8 cellular contexts compared by ENCODE assay signal in genomic region chr9:78297672-78297961, GRCh38. TPM values are rescaled to one million over a fixed set of nuclear protein-coding genes. Genes with fewer than 3 reads are reported as not detected.
DNase-seq lines count a peak whose midpoint lies in the region; ATAC-seq and TF ChIP-seq lines count a peak whose summit lies in the region.

No MANE protein-coding gene starts in this region.

- no peak for TF ChIP-seq POLR2A in esophagus squamous epithelium (IDR thresholded peaks at IDR 0.05)

- H3K27me3 Mint-ChIP-seq in activated naive CD4-positive, alpha-beta T cell treated with anti-CD3 and anti-CD28 coated beads, Interleukin-2, amount 50 U/mL, for 24 hours, result no peaks in the 10 kb centered on the region

- DNase-seq in activated naive CD4-positive, alpha-beta T cell treated with Interleukin-2 at 50 U/mL for 16 hours, result no peak
- DNase-seq in RWPE1 (ENCODE audit: low spot score) (no peak), esophagus squamous epithelium (lab: John Stamatoyannopoulos, UW) (no peak), GM13977 (ENCODE audit: low spot score) (no peak), DMS53 (lab: John Stamatoyannopoulos, UW) (no peak)

- WGBS in esophagus squamous epithelium, 2 donors, result 0 to 2% methylated on average over 9 to 10 of the region's 10 CpGs

- in situ Hi-C loops in GM13977 (cut with MboI; ENCODE audit: low pct_unique_long_range_greater_than_20kb, low sequenced_read_pairs, unreplicated experiment), result no loop called here

- H3K27me3 ChIP-seq in esophagus squamous epithelium (peaks cover 0 to 24% (median 0%) of the 10 kb centered on the region in 4 donors), rectal smooth muscle tissue (ENCODE audit: control insufficient read depth, insufficient read depth, low read length) (no peaks in the 10 kb centered on the region)

- peaks cover 0 to 12% (median 0%) of the 10 kb centered on the region in 3 donors for H3K36me3 ChIP-seq in esophagus squamous epithelium
- no peaks in the 10 kb centered on the region for H3K36me3 ChIP-seq in rectal smooth muscle tissue (ENCODE audit: control insufficient read depth, insufficient read depth, low read length)

- no peak for ATAC-seq in activated CD4-positive, CD25-positive, alpha-beta regulatory T cell treated with anti-CD3 and anti-CD28 coated beads, Interleukin-2, amount 50 U/mL, for 24 hours

- H3K27ac ChIP-seq in RWPE1 (peak overlapping the region; percentile 98), esophagus squamous epithelium (peak overlapping the region; percentile 4 to 86 (median 80)), rectal smooth muscle tissue (ENCODE audit: low read depth, low read length) (no peak overlapping the region)

- no peaks in the 10 kb centered on the region for H3K9me3 Mint-ChIP-seq in activated naive CD4-positive, alpha-beta T cell treated with anti-CD3 and anti-CD28 coated beads, Interleukin-2, amount 50 U/mL, for 24 hours

- H3K36me3 Mint-ChIP-seq in activated naive CD4-positive, alpha-beta T cell treated with anti-CD3 and anti-CD28 coated beads, Interleukin-2, amount 50 U/mL, for 24 hours, result peaks cover 16% of the 10 kb centered on the region

- peaks cover 45% of the 10 kb centered on the region for H3K4me1 Mint-ChIP-seq in activated naive CD4-positive, alpha-beta T cell treated with anti-CD3 and anti-CD28 coated beads, Interleukin-2, amount 50 U/mL, for 24 hours

- peak overlapping the region; percentile 91 for H3K27ac Mint-ChIP-seq in activated naive CD4-positive, alpha-beta T cell treated with anti-CD3 and anti-CD28 coated beads, Interleukin-2, amount 50 U/mL, for 24 hours

- no peak overlapping the region for H3K9ac ChIP-seq in rectal smooth muscle tissue (ENCODE audit: low read length)

- TF ChIP-seq CTCF in RWPE1 (conservative IDR thresholded peaks at IDR 0.05; ENCODE audit: low read depth) (no peak), esophagus squamous epithelium (IDR thresholded peaks at IDR 0.05) (no peak), GM13977 (IDR thresholded peaks at IDR 0.05; ENCODE audit: extremely low read depth, insufficient read depth, missing control alignments) (no peak)

- CTCF ChIA-PET in RWPE1 (lab: Yijun Ruan, JAX), result interaction anchor here (0.6 to 2.0 kb wide), 5 partner anchors 26 to 74 kb away, joined by 3 to 6 read pairs (median 4); no protein-coding TSS in a partner anchor

- H3K4me3 ChIP-seq in esophagus squamous epithelium (peak overlapping the region; percentile 62 to 72 (median 64)), rectal smooth muscle tissue (ENCODE audit: low read length) (peak overlapping the region; percentile 89)

- POLR2A ChIA-PET in RWPE1 (lab: Yijun Ruan, JAX; ENCODE audit: low non-redundant PET), result interaction anchor here (0.6 to 1.7 kb wide), 3 partner anchors 22 to 61 kb away, joined by 3 to 14 read pairs (median 7); no protein-coding TSS in a partner anchor

- H3K4me3 Mint-ChIP-seq in activated naive CD4-positive, alpha-beta T cell treated with anti-CD3 and anti-CD28 coated beads, Interleukin-2, amount 50 U/mL, for 24 hours, result peak overlapping the region; percentile 93

- H3K9me3 ChIP-seq in esophagus squamous epithelium, result no peaks in the 10 kb centered on the region

- H3K4me1 ChIP-seq in esophagus squamous epithelium, result peaks cover 4 to 34% (median 15%) of the 10 kb centered on the region in 3 donors
- peaks cover 2% of the 10 kb centered on the region for H3K4me1 ChIP-seq in rectal smooth muscle tissue (ENCODE audit: control insufficient read depth, insufficient read depth, low read length)

- intact Hi-C loops in esophagus squamous epithelium (cut with DNase I), result no loop called here

RNA-seq across cellular contexts. Expression of gene PSAT1, which starts 0.7 kb away (rescaled TPM):
- total RNA-seq in esophagus squamous epithelium, result 10 to 100 TPM; 16.2 to 76.1 (median 37.8) TPM
